Comparison of ENCODE assay signal across 11 cellular contexts in the genomic region with DNA sequence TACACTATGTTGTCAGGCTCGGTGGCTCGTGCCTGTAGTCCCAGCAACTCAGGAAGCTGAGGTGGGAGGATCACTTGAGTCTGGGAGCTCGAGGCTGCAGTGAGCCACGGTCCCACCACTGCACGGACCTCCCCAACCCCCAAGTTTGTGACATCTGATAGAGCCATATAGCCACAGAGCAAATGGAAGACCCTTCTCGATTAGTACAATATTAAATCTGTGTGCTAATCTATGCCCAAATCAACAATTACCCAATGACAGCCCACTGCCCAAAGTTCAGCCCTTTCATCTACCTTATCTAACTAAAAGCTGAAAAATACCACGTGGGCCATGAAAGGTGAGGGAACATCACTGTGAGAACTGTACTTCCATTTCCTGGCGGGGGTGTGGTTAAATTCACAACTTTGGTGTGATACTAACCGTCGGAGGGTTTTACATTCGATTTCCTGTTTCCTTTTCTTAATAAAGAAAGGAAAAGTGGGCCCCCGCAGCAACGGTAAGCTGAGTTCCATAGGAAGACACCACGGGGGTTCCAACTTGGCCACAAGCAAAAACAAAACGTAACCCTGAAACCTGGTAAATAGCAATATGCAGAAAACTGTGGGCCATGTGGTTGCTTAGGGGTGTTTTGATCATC. TPM values are rescaled to one million over a fixed set of nuclear protein-coding genes. Genes with fewer than 3 reads are reported as not detected.
DNase-seq lines count a peak whose midpoint lies in the region; ATAC-seq and TF ChIP-seq lines count a peak whose summit lies in the region.
"Had no signal": no experiment of that assay in that cellular context is flagged by ENCODE, and none has a peak within 500 bp of the region (broad histone marks: within the 10 kb centered on the region; RNA-seq: fewer than 3 reads in every experiment).

No MANE protein-coding gene starts in this region.

- no peaks in the 10 kb centered on the region for H3K36me3 Mint-ChIP-seq in GM23338 (ENCODE audit: low read depth)
- no peaks in the 10 kb centered on the region for H3K36me3 Mint-ChIP-seq in activated CD4-positive, alpha-beta memory T cell treated with anti-CD3 and anti-CD28 coated beads, Interleukin-2, amount 10 ng/mL, durations not matched to agents 7 days and 5 days (ENCODE audit: low read depth)
- peaks cover 27% of the 10 kb centered on the region for H3K36me3 Mint-ChIP-seq in effector memory CD8-positive, alpha-beta T cell (ENCODE audit: insufficient read depth)

- no peak overlapping the region for H3K4me3 Mint-ChIP-seq in GM23338
- H3K4me3 Mint-ChIP-seq in activated CD4-positive, alpha-beta memory T cell treated with anti-CD3 and anti-CD28 coated beads, Interleukin-2, amount 10 ng/mL, durations not matched to agents 7 days and 5 days, result peak overlapping the region; percentile 28
- H3K4me3 Mint-ChIP-seq in effector memory CD8-positive, alpha-beta T cell, result peak overlapping the region; percentile 64 to 71

- H3K27me3 ChIP-seq in GM23338 (ENCODE audit: insufficient read depth), result no peaks in the 10 kb centered on the region
- H3K27me3 ChIP-seq in WERI-Rb-1 (ENCODE audit: insufficient read depth, low read depth, severe bottlenecking), result no peaks in the 10 kb centered on the region
- H3K27me3 ChIP-seq: heart right ventricle had no signal

- no peaks in the 10 kb centered on the region for H4K20me1 ChIP-seq in GM23338 (replicated peaks; ENCODE audit: insufficient read depth)

- H3K36me3 ChIP-seq in GM23338 (ENCODE audit: insufficient read depth), result no peaks in the 10 kb centered on the region
- H3K36me3 ChIP-seq in WERI-Rb-1, result no peaks in the 10 kb centered on the region
- H3K36me3 ChIP-seq: heart right ventricle had no signal

- H3K27ac ChIP-seq in GM23338 (ENCODE audit: low read depth) (no peak overlapping the region), WERI-Rb-1 (no peak overlapping the region)

- no peaks in the 10 kb centered on the region for H3K9me2 ChIP-seq in GM23338 (ENCODE audit: insufficient read depth)

- POLR2A ChIA-PET in activated CD4-positive, alpha-beta memory T cell treated with anti-CD3 and anti-CD28 coated beads, Interleukin-2, amount 10 ng/mL, durations not matched to agents 7 days and 5 days (lab: Charles Lee), result interaction anchor here (0.8 to 3.6 kb wide), 7 partner anchors 8 to 71 kb away, joined by 3 to 21 read pairs (median 4); a partner anchor contains a TSS

- DNase-seq in GM23338 (ENCODE audit: low spot score), result no peak
- DNase-seq in activated CD4-positive, alpha-beta memory T cell treated with anti-CD3 and anti-CD28 coated beads, Interleukin-2, amount 10 ng/mL, durations not matched to agents 7 days and 5 days, result peak; percentile 70
- peak; percentile 73 to 78 (median 76) for DNase-seq in effector memory CD8-positive, alpha-beta T cell
- peak; percentile 29 to 55 for DNase-seq in stimulated activated CD8-positive, alpha-beta memory T cell treated with anti-CD3 and anti-CD28 coated beads, Interleukin-15, amount 100 ng/mL, for 4 hours (ENCODE audit: low read depth in 2 of 2)
- DNase-seq in WERI-Rb-1, result no peak
- DNase-seq in NCI-H1105 treated with DMSO at 0.1 percent for 48 hours (lab: John Stamatoyannopoulos, UW), result no peak
- no peak for DNase-seq in ureter (ENCODE audit: low spot score)
- DNase-seq: GF-D8, heart right ventricle, NCI-H1694 treated with DMSO at 0.1 percent for 48 hours had no signal

- H3K4me2 ChIP-seq in GM23338, result no peak overlapping the region

- no peaks in the 10 kb centered on the region for H3K79me2 ChIP-seq in GM23338 (replicated peaks; ENCODE audit: insufficient read depth)

- peak overlapping the region; percentile 8; the same call in 1 of the 2 replicates for H2AFZ ChIP-seq in GM23338

- peaks cover 2% of the 10 kb centered on the region for H3K27me3 Mint-ChIP-seq in GM23338 (ENCODE audit: insufficient read depth, low read depth, poor library complexity)
- H3K27me3 Mint-ChIP-seq in activated CD4-positive, alpha-beta memory T cell treated with anti-CD3 and anti-CD28 coated beads, Interleukin-2, amount 10 ng/mL, durations not matched to agents 7 days and 5 days, result peaks cover 54% of the 10 kb centered on the region
- no peaks in the 10 kb centered on the region for H3K27me3 Mint-ChIP-seq in effector memory CD8-positive, alpha-beta T cell

- no peak for TF ChIP-seq CTCF in GM23338 (conservative IDR thresholded peaks at IDR 0.05; ENCODE audit: low read depth in 2 of 2)
- no peak for TF ChIP-seq CTCF in WERI-Rb-1 (IDR thresholded peaks at IDR 0.05; ENCODE audit: low read depth, low read length)

- no peaks in the 10 kb centered on the region for H3K9me3 ChIP-seq in WERI-Rb-1 (ENCODE audit: severe bottlenecking)
- H3K9me3 ChIP-seq: heart right ventricle had no signal

- CTCF ChIA-PET in activated CD4-positive, alpha-beta memory T cell treated with anti-CD3 and anti-CD28 coated beads, Interleukin-2, amount 10 ng/mL, durations not matched to agents 7 days and 5 days (lab: Charles Lee), result interaction anchor here (1.1 to 2.3 kb wide), 4 partner anchors 17 to 107 kb away, joined by 3 to 5 read pairs (median 3); no protein-coding TSS in a partner anchor

- no peaks in the 10 kb centered on the region; the same call in 2 of the 3 replicates for H3K9me3 Mint-ChIP-seq in GM23338
- no peaks in the 10 kb centered on the region for H3K9me3 Mint-ChIP-seq in activated CD4-positive, alpha-beta memory T cell treated with anti-CD3 and anti-CD28 coated beads, Interleukin-2, amount 10 ng/mL, durations not matched to agents 7 days and 5 days
- no peaks in the 10 kb centered on the region for H3K9me3 Mint-ChIP-seq in effector memory CD8-positive, alpha-beta T cell

- ATAC-seq in GM23338 (no peak), GM21576 (IDR thresholded peaks at IDR 0.05; ENCODE audit: unreplicated experiment) (no peak)
- ATAC-seq in effector memory CD8-positive, alpha-beta T cell (replicated peaks), result peak; percentile 53
- ATAC-seq: heart right ventricle had no signal

- H3K4me3 ChIP-seq in GM23338, result no peak overlapping the region
- no peak overlapping the region for H3K4me3 ChIP-seq in WERI-Rb-1 (ENCODE audit: low read depth, low read length)
- H3K4me3 ChIP-seq: heart right ventricle had no signal

- no peaks in the 10 kb centered on the region for H3F3A ChIP-seq in GM23338 (replicated peaks; ENCODE audit: low read depth)

- H3K4me1 ChIP-seq in GM23338 (ENCODE audit: insufficient read depth), result peaks cover 13% of the 10 kb centered on the region; the same call in 1 of the 2 replicates

- peaks cover 23% of the 10 kb centered on the region for H3K4me1 Mint-ChIP-seq in GM23338
- H3K4me1 Mint-ChIP-seq in activated CD4-positive, alpha-beta memory T cell treated with anti-CD3 and anti-CD28 coated beads, Interleukin-2, amount 10 ng/mL, durations not matched to agents 7 days and 5 days, result peaks cover 50% of the 10 kb centered on the region
- peaks cover 39 to 48% of the 10 kb centered on the region in 2 donors for H3K4me1 Mint-ChIP-seq in effector memory CD8-positive, alpha-beta T cell (ENCODE audit: low read depth in 2 of 2)

- H3K27ac Mint-ChIP-seq in GM23338, result no peak overlapping the region; the same call in 1 of the 2 replicates
- H3K27ac Mint-ChIP-seq in activated CD4-positive, alpha-beta memory T cell treated with anti-CD3 and anti-CD28 coated beads, Interleukin-2, amount 10 ng/mL, durations not matched to agents 7 days and 5 days, result peak overlapping the region; percentile 50
- peak overlapping the region; percentile 83 to 96 for H3K27ac Mint-ChIP-seq in effector memory CD8-positive, alpha-beta T cell

TF ChIP-seq in GM23338, 12 proteins besides CTCF, POLR2A, EP300 and RAD21:
- TF ChIP-seq POLR2AphosphoS5 (IDR thresholded peaks at IDR 0.05; ENCODE audit: low read depth), result no peak
- TF ChIP-seq EZH2 (IDR thresholded peaks at IDR 0.05; ENCODE audit: low read depth, unreplicated experiment), result no peak
- TF ChIP-seq, protein P1, sequence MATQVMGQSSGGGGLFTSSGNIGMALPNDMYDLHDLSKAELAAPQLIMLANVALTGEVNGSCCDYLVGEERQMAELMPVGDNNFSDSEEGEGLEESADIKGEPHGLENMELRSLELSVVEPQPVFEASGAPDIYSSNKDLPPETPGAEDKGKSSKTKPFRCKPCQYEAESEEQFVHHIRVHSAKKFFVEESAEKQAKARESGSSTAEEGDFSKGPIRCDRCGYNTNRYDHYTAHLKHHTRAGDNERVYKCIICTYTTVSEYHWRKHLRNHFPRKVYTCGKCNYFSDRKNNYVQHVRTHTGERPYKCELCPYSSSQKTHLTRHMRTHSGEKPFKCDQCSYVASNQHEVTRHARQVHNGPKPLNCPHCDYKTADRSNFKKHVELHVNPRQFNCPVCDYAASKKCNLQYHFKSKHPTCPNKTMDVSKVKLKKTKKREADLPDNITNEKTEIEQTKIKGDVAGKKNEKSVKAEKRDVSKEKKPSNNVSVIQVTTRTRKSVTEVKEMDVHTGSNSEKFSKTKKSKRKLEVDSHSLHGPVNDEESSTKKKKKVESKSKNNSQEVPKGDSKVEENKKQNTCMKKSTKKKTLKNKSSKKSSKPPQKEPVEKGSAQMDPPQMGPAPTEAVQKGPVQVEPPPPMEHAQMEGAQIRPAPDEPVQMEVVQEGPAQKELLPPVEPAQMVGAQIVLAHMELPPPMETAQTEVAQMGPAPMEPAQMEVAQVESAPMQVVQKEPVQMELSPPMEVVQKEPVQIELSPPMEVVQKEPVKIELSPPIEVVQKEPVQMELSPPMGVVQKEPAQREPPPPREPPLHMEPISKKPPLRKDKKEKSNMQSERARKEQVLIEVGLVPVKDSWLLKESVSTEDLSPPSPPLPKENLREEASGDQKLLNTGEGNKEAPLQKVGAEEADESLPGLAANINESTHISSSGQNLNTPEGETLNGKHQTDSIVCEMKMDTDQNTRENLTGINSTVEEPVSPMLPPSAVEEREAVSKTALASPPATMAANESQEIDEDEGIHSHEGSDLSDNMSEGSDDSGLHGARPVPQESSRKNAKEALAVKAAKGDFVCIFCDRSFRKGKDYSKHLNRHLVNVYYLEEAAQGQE (IDR thresholded peaks at IDR 0.05; ENCODE audit: unreplicated experiment), result no peak
TF ChIP-seq in GM23338: peak in this region for 0.

RNA-seq across cellular contexts. Expression of a gene that starts 31.2 kb away (rescaled TPM):
- total RNA-seq in GM23338 (2014; rRNA removed; shearing (Covaris generic)), result 39.7 and 47.3 TPM in 2 replicates
- 48.6 and 54.8 TPM in 2 replicates for polyA plus RNA-seq in GM23338 (2016; fragmentation: Nextera tagmentation; extraction: Ambion mirVana)
- total RNA-seq in activated CD4-positive, alpha-beta memory T cell treated with anti-CD3 and anti-CD28 coated beads, Interleukin-2, amount 10 ng/mL, durations not matched to agents 7 days and 5 days, result 10 to 100 TPM; 49.7 to 53.5 TPM
- total RNA-seq in ureter, result 158 TPM

Comparison
In these comparisons a context has a peak if more than half of its experiments do, and no peak if none do; other contexts are left out.
1. DNase-seq: peak in activated CD4-positive, alpha-beta memory T cell treated with anti-CD3 and anti-CD28 coated beads, Interleukin-2, amount 10 ng/mL, durations not matched to agents 7 days and 5 days (single experiment), effector memory CD8-positive, alpha-beta T cell (3 of 3) and stimulated activated CD8-positive, alpha-beta memory T cell treated with anti-CD3 and anti-CD28 coated beads, Interleukin-15, amount 100 ng/mL, for 4 hours (2 of 2); none in GM23338 (single experiment), WERI-Rb-1 (single experiment), NCI-H1105 treated with DMSO at 0.1 percent for 48 hours (single experiment) and ureter (single experiment).